18 cellular contexts compared by ENCODE assay signal in the genomic region with DNA sequence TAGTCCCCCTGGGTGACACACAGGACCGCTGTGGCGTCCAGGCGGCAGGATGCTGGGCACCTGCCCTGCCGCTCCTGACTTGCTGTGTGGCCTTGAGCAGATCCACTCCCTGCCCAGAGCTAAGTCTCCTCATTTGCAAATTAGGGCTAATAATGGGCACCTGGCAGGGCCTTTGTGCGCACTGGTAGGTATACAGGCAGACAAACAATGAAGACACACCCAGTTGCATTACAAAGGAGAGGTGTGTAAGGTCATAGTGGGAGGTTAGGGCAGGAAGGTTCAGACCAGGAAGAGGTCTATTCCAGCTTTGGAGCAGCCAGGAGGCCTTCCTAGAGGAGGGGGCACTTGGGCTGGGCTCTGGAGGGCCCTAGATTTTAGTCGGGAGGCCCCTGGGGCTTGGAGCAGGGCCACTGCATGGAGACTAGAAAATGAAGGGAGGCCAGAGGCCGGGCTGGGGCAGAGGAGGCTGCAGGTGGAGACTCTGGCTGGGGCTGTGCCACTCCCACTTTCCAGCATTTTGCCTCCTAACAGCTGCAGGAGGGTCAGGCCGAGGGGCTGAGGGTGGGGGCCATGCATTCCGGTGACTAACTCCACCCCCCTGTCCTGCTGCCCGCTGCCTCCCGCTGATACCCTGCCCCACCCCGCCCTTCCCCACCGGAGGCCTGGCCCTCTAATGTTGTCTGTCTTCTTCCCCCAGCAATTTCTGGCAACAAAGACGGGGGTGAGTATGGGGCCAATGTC. TPM values are rescaled to one million over a fixed set of nuclear protein-coding genes. Genes with fewer than 3 reads are reported as not detected.
DNase-seq lines count a peak whose midpoint lies in the region; ATAC-seq and TF ChIP-seq lines count a peak whose summit lies in the region.
"Had no signal": no experiment of that assay in that cellular context is flagged by ENCODE, and none has a peak within 500 bp of the region (broad histone marks: within the 10 kb centered on the region; RNA-seq: fewer than 3 reads in every experiment).

No MANE protein-coding gene starts in this region.

- intact Hi-C loops in right cardiac atrium (cut with DNase I) (no loop called here), natural killer cell (cut with micrococcal nuclease) (no loop called here)

- no peak overlapping the region for H3K27ac ChIP-seq in right cardiac atrium (ENCODE audit: low read length)
- H3K27ac ChIP-seq in osteoblast (ENCODE audit: low read depth, low read length): no peak overlapping the region
- H3K27ac ChIP-seq: coronary artery, esophagus muscularis mucosa had no signal

- WGBS in right cardiac atrium: 32% methylated on average over 14 of the region's 14 CpGs

- H4K20me1 ChIP-seq in osteoblast (ENCODE audit: insufficient read depth, low read length): no peaks in the 10 kb centered on the region

- H3K4me3 ChIP-seq in H7 (ENCODE audit: insufficient read depth, low read depth, low read length): no peak overlapping the region
- H3K4me3 ChIP-seq in right cardiac atrium (ENCODE audit: low read length): no peak overlapping the region
- no peak overlapping the region for H3K4me3 ChIP-seq in osteoblast (ENCODE audit: insufficient read depth, low read length)
- H3K4me3 ChIP-seq: coronary artery, esophagus muscularis mucosa, MG63 had no signal

- no peak for TF ChIP-seq POLR2A in GM18505 (IDR thresholded peaks at IDR 0.05; ENCODE audit: borderline replicate concordance, extremely low read depth, insufficient read depth, insufficient read length)

- no peaks in the 10 kb centered on the region for H3K9me3 ChIP-seq in right cardiac atrium (ENCODE audit: control insufficient read depth, low read length)
- H3K9me3 ChIP-seq in osteoblast (ENCODE audit: low read depth, low read length): no peaks in the 10 kb centered on the region
- H3K9me3 ChIP-seq: esophagus muscularis mucosa, MG63 had no signal

- no peaks in the 10 kb centered on the region for H3K9me3 Mint-ChIP-seq in natural killer cell
- H3K9me3 Mint-ChIP-seq: activated T-helper 2 cell treated with anti-CD3 and anti-CD28 coated beads, Interferon-gamma antibody, Interleukin-2, Interleukin-4, amounts not matched to agents 10 μg/mL and 5 μg/mL and 100 μg/mL, durations not matched to agents 14 hours and 24 hours and 36 hours had no signal

- H3K4me1 Mint-ChIP-seq in natural killer cell: peaks cover 0 to 4% of the 10 kb centered on the region in 2 donors
- H3K4me1 Mint-ChIP-seq: B cell had no signal

- no peak for ATAC-seq in right cardiac atrium
- no peak for ATAC-seq in GM18505 (IDR thresholded peaks at IDR 0.05; ENCODE audit: unreplicated experiment)
- no peak for ATAC-seq in natural killer cell

- no peaks in the 10 kb centered on the region for H3K36me3 ChIP-seq in H7 (replicated peaks; ENCODE audit: control insufficient read depth, insufficient read depth, low read length)
- H3K36me3 ChIP-seq in osteoblast (ENCODE audit: insufficient read depth, low read length): no peaks in the 10 kb centered on the region
- H3K36me3 ChIP-seq: MG63 had no signal

- H3K4me1 ChIP-seq in right cardiac atrium (ENCODE audit: control insufficient read depth, insufficient read depth, low read length): no peaks in the 10 kb centered on the region
- H3K4me1 ChIP-seq in osteoblast (ENCODE audit: insufficient read depth, low read length): no peaks in the 10 kb centered on the region

- no peaks in the 10 kb centered on the region for H3K79me2 ChIP-seq in osteoblast (ENCODE audit: insufficient read depth, low read length)

- H3K4me2 ChIP-seq in osteoblast (ENCODE audit: insufficient read depth, low read length): no peak overlapping the region

- TF ChIP-seq CTCF in osteoblast (IDR thresholded peaks at IDR 0.05; ENCODE audit: extremely low read depth, low read depth, low read length): no peak
- no peak for TF ChIP-seq CTCF in natural killer cell (IDR thresholded peaks at IDR 0.05)

- no peak overlapping the region for H3K4me3 Mint-ChIP-seq in natural killer cell
- H3K4me3 Mint-ChIP-seq: B cell had no signal

- no peaks in the 10 kb centered on the region for H3K36me3 Mint-ChIP-seq in natural killer cell

- H3K27me3 Mint-ChIP-seq in natural killer cell (ENCODE audit: low read depth in 2 of 2): peaks cover 10 to 18% of the 10 kb centered on the region in 2 donors

- peaks cover 3% of the 10 kb centered on the region; the same call in 1 of the 2 replicates for H3K27me3 ChIP-seq in H7 (ENCODE audit: control insufficient read depth, insufficient read depth, low read length)
- no peaks in the 10 kb centered on the region for H3K27me3 ChIP-seq in right cardiac atrium (ENCODE audit: control insufficient read depth, insufficient read depth)
- H3K27me3 ChIP-seq in osteoblast (ENCODE audit: insufficient read depth, low read length): peaks cover 42% of the 10 kb centered on the region
- H3K27me3 ChIP-seq: MG63 had no signal

- H2AFZ ChIP-seq in osteoblast (ENCODE audit: low read length): no peak overlapping the region

- DNase-seq in H7 (peak; percentile 87), NCI-H748 (lab: John Stamatoyannopoulos, UW; ENCODE audit: unreplicated experiment) (peak; percentile 97), right cardiac atrium (peak; percentile 8 to 36 (median 19)), osteoblast (ENCODE audit: insufficient read length, low spot score, missing footprints) (peak; percentile 76), natural killer cell (no peak), NCI-H1694 treated with DMSO at 0.1 percent for 48 hours (lab: John Stamatoyannopoulos, UW) (no peak)
- no peak for DNase-seq in activated naive CD4-positive, alpha-beta T cell treated with Interleukin-2 at 50 U/mL for 16 hours
- DNase-seq: activated CD8-positive, alpha-beta memory T cell treated with anti-CD3 and anti-CD28 coated beads for 24 hours; hippocampal formation; mesenchymal stem cell; NCI-H2171 treated with DMSO at 0.1 percent for 48 hours; occipital lobe had no signal

- H3K27ac Mint-ChIP-seq in natural killer cell: no peak overlapping the region
- H3K27ac Mint-ChIP-seq: activated T-helper 2 cell treated with anti-CD3 and anti-CD28 coated beads, Interferon-gamma antibody, Interleukin-2, Interleukin-4, amounts not matched to agents 10 μg/mL and 5 μg/mL and 100 μg/mL, durations not matched to agents 14 hours and 24 hours and 36 hours had no signal

RNA-seq across cellular contexts. Expression of gene MYH7B, which starts 28.5 kb away (rescaled TPM):
- 0.10 and 0.18 TPM in 2 replicates for total RNA-seq in H7 (2014; rRNA removed; shearing (Covaris generic))
- total RNA-seq in right cardiac atrium (100 to 1,000 TPM in 2 of 4 donors, 10 to 100 TPM in 2; 43.3 to 134 (median 99.2) TPM), osteoblast (0.29 and 0.36 TPM in 2 replicates), natural killer cell (1 to 10 TPM in 1 of 3 donors, under 1 TPM in 2; 0.18 to 1.0 (median 0.21) TPM)
- 125 TPM for polyA plus RNA-seq in right cardiac atrium

RNA-seq across cellular contexts. Expression of gene GSS, which starts 28.6 kb away (rescaled TPM):
- total RNA-seq in H7 (2014; rRNA removed; shearing (Covaris generic)): 72.2 and 75.2 TPM in 2 replicates
- total RNA-seq in right cardiac atrium: 10 to 100 TPM; 23.6 to 32.6 (median 26.3) TPM
- polyA plus RNA-seq in right cardiac atrium: 37.7 TPM
- total RNA-seq in osteoblast: 54.6 and 58.3 TPM in 2 replicates
- 10 to 100 TPM; 27.4 to 35.4 (median 30.3) TPM for total RNA-seq in natural killer cell

Comparison
In these comparisons a context has a peak if more than half of its experiments do, and no peak if none do; other contexts are left out.
1. DNase-seq: peak in H7 (single experiment), NCI-H748 (single experiment), right cardiac atrium (3 of 3) and osteoblast (single experiment); none in activated naive CD4-positive, alpha-beta T cell treated with Interleukin-2 at 50 U/mL for 16 hours (single experiment), natural killer cell (single experiment) and NCI-H1694 treated with DMSO at 0.1 percent for 48 hours (single experiment).
2. RNA of gene MYH7B, which starts 28.5 kb away (total RNA-seq): 43.3 to 134 TPM in right cardiac atrium; 0.29 to 0.36 TPM in osteoblast, 0.18 to 1.0 TPM in natural killer cell and 0.10 to 0.18 TPM in H7; every median in the first group is over 10 times any median in the second.